Comparison of ENCODE assay signal across 8 cellular contexts in the genomic region with DNA sequence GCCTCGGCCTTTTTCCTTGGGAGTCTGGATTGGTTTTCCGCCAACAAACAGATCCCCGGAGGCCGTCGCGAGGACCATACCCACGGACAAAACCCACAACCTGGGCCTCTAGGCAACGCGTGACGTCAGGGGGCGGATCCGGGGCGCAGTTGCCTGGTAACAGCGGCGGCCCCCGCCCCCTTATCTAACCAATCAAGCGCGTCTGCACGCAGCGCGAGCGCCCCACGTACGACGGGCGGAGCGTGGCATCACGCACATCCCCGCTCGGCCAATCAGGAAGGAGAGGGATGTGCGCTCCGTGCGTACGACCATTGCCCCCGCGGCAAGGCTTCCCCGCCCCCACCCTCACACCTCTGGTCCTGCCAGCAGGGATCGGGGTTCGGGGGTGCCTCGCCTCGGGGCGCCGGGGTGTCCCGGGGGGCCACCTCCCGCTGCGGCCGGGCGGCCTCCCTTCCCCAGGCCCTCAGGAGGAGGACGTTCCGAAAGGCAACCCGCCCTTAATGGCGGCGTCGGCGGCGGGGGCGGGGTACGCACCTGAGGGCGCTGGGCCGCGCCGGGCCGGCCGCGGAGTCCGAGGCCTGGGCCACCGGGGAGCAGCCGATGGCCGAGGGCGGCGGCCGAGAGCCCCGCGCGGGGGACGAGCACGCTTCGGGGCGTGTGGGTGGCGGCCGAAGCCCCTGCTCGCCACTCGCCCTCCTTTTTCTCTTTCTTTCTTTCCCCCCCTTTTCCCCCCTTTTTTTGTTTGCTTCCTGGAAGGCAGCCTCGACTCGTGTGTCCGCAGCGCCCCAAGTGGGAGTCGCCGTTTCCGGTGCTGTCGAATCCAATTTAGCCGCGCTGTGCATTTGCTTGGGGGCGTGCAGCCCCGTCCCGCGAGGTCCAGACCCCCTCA. TPM values are rescaled to one million over a fixed set of nuclear protein-coding genes. Genes with fewer than 3 reads are reported as not detected.
DNase-seq lines count a peak whose midpoint lies in the region; ATAC-seq and TF ChIP-seq lines count a peak whose summit lies in the region.
"Not testable (repeated sequence)": the region's sequence is repeated elsewhere in the genome, so short reads cannot be mapped to it uniquely, and the experiment has no call there.

A gene (minus strand): TSS at position 773 of the 889 bp plus-strand sequence. CDS start 15,227 bp downstream, outside the sequence.

- not testable (repeated sequence) for H2BK12ac ChIP-seq in mesenchymal stem cell (ENCODE audit: low read length in 2 of 2)

- H3K4ac ChIP-seq in IMR-90 (ENCODE audit: low read depth, low read length); mesenchymal stem cell (ENCODE audit: low read depth in 1 of 2, low read length in 2 of 2): not testable (repeated sequence)

- not testable (repeated sequence) for H3K79me1 ChIP-seq in IMR-90 (ENCODE audit: low read depth in 1 of 2, low read length in 2 of 2); mesenchymal stem cell (replicated peaks; ENCODE audit: low read length, poor library complexity, severe bottlenecking)

- H4K91ac ChIP-seq in IMR-90 (ENCODE audit: insufficient read depth, low read depth, low read length); mesenchymal stem cell (ENCODE audit: low read length): not testable (repeated sequence)

- H3K9ac ChIP-seq in BLaER1 (peak within 1 kb of the TSS; percentile 72; the same call in 1 of the 2 replicates), mesenchymal stem cell (ENCODE audit: low read length) (peak within 1 kb of the TSS; percentile 63)
- not testable (repeated sequence) for H3K9ac ChIP-seq in IMR-90 (ENCODE audit: low read depth, low read length)

- not testable (repeated sequence) for H3K9me1 ChIP-seq in IMR-90 (ENCODE audit: insufficient read depth, low read length)

- H3K4me2 ChIP-seq in BLaER1; IMR-90 (ENCODE audit: low read depth, low read length); mesenchymal stem cell (ENCODE audit: low read length, poor library complexity, severe bottlenecking): not testable (repeated sequence)

- not testable (repeated sequence) for H3K4me1 ChIP-seq in BLaER1; IMR-90 (ENCODE audit: control insufficient read depth, insufficient read depth, low read length); ectodermal cell (ENCODE audit: control insufficient read depth, insufficient read depth, low read length); mesenchymal stem cell (ENCODE audit: control insufficient read depth, insufficient read depth, low read depth, low read length)

- H3K14ac ChIP-seq in IMR-90 (replicated peaks; ENCODE audit: low read depth, low read length); mesenchymal stem cell (ENCODE audit: low read length in 2 of 2): not testable (repeated sequence)

- H2BK20ac ChIP-seq in IMR-90 (ENCODE audit: low read depth, low read length) = not testable (repeated sequence)

- H2BK120ac ChIP-seq in IMR-90 (ENCODE audit: low read depth, low read length); mesenchymal stem cell (ENCODE audit: low read depth, low read length): not testable (repeated sequence)

- H3K27ac Mint-ChIP-seq in stimulated activated effector memory CD8-positive, alpha-beta T cell treated with anti-CD3 and anti-CD28 coated beads, Interleukin-12 subunit alpha, Interleukin-12 subunit beta, amount 100 ng/mL, for 72 hours = not testable (repeated sequence)

- H3K36me3 Mint-ChIP-seq in stimulated activated effector memory CD8-positive, alpha-beta T cell treated with anti-CD3 and anti-CD28 coated beads, Interleukin-12 subunit alpha, Interleukin-12 subunit beta, amount 100 ng/mL, for 72 hours = not testable (repeated sequence)

- not testable (repeated sequence) for H3K27me3 ChIP-seq in BLaER1; IMR-90 (ENCODE audit: control insufficient read depth, insufficient read depth, low read length); ectodermal cell (ENCODE audit: control insufficient read depth, insufficient read depth, low read length, poor library complexity, severe bottlenecking); mesenchymal stem cell (ENCODE audit: control insufficient read depth in 1 of 2, insufficient read depth in 1 of 2, low read length in 2 of 2)

- H2AK9ac ChIP-seq in IMR-90 (replicated peaks; ENCODE audit: low read depth, low read length, poor library complexity) = not testable (repeated sequence)

- H2AFZ ChIP-seq in IMR-90 (replicated peaks; ENCODE audit: low read length, poor library complexity); mesenchymal stem cell (ENCODE audit: low read depth, low read length): not testable (repeated sequence)

- H3K9me3 Mint-ChIP-seq in stimulated activated effector memory CD8-positive, alpha-beta T cell treated with anti-CD3 and anti-CD28 coated beads, Interleukin-12 subunit alpha, Interleukin-12 subunit beta, amount 100 ng/mL, for 72 hours = not testable (repeated sequence)

- POLR2A ChIA-PET in IMR-90 (lab: Charles Lee; ENCODE audit: unreplicated experiment) = not testable (repeated sequence)

- CTCF ChIA-PET in IMR-90 (lab: Yijun Ruan, JAX) = not testable (repeated sequence)

- not testable (repeated sequence) for H4K8ac ChIP-seq in IMR-90 (ENCODE audit: low read depth in 2 of 2, low read length in 2 of 2); mesenchymal stem cell (ENCODE audit: low read length)

- not testable (repeated sequence) for H3K23ac ChIP-seq in IMR-90 (ENCODE audit: low read depth, low read length); mesenchymal stem cell (ENCODE audit: low read length in 2 of 2)

- ATAC-seq in GM19328 (IDR thresholded peaks at IDR 0.05; ENCODE audit: unreplicated experiment) (peak; percentile 86), HG02852 (IDR thresholded peaks at IDR 0.05; ENCODE audit: unreplicated experiment) (peak; percentile 65), IMR-90 (ENCODE audit: low read depth) (peak; percentile 88)
- peak; percentile 89 for ATAC-seq in stimulated activated effector memory CD8-positive, alpha-beta T cell treated with anti-CD3 and anti-CD28 coated beads, Interleukin-12 subunit alpha, Interleukin-12 subunit beta, amount 100 ng/mL, for 72 hours

- H2BK5ac ChIP-seq in IMR-90 (ENCODE audit: low read depth, low read length, poor library complexity, severe bottlenecking) = not testable (repeated sequence)
- H2BK5ac ChIP-seq in mesenchymal stem cell (ENCODE audit: low read depth, low read length, poor library complexity, severe bottlenecking) = peak within 1 kb of the TSS; percentile 57

- H3K56ac ChIP-seq in IMR-90 (ENCODE audit: extremely low read depth, insufficient read depth, low read length) = not testable (repeated sequence)

- not testable (repeated sequence) for H3K4me1 Mint-ChIP-seq in stimulated activated effector memory CD8-positive, alpha-beta T cell treated with anti-CD3 and anti-CD28 coated beads, Interleukin-12 subunit alpha, Interleukin-12 subunit beta, amount 100 ng/mL, for 72 hours

- not testable (repeated sequence) for H4K20me1 ChIP-seq in BLaER1; IMR-90 (ENCODE audit: insufficient read depth, low read length)

- not testable (repeated sequence) for H2AK5ac ChIP-seq in IMR-90 (ENCODE audit: low read depth, low read length); mesenchymal stem cell (ENCODE audit: low read length, severe bottlenecking)

- no CpG with 5 or more reads among the region's 97 CpGs for WGBS in IMR-90 (ENCODE audit: extremely low coverage in 2 of 2, insufficient read length in 1 of 2), 2 experiments
- WGBS in ectodermal cell, 2 experiments = 0 to 2% methylated on average over 18 to 26 of the region's 97 CpGs
- WGBS in mesenchymal stem cell = no CpG with 5 or more reads among the region's 97 CpGs

- peak within 1 kb of the TSS; percentile 62 for H3K4me3 ChIP-seq in BLaER1
- H3K4me3 ChIP-seq in IMR-90 (ENCODE audit: insufficient read depth, low read depth, low read length) = not testable (repeated sequence)
- peak within 1 kb of the TSS; percentile 31 for H3K4me3 ChIP-seq in ectodermal cell (ENCODE audit: insufficient read depth, low read depth, low read length)
- H3K4me3 ChIP-seq in mesenchymal stem cell (ENCODE audit: insufficient read depth in 1 of 2, low read depth in 1 of 2, low read length in 2 of 2) = peak within 1 kb of the TSS in 1 of 2 experiments; percentile 42

- TF ChIP-seq RAD21 in IMR-90 (IDR thresholded peaks at IDR 0.05; ENCODE audit: low read length) = not testable (repeated sequence)

- in situ Hi-C loops in IMR-90 (cut with MboI; ENCODE audit: low sequenced_read_pairs) = not testable (repeated sequence)

- peak within 1 kb of the TSS; percentile 31 for H3K4me3 Mint-ChIP-seq in stimulated activated effector memory CD8-positive, alpha-beta T cell treated with anti-CD3 and anti-CD28 coated beads, Interleukin-12 subunit alpha, Interleukin-12 subunit beta, amount 100 ng/mL, for 72 hours

- not testable (repeated sequence) for DNase-seq in IMR-90; stimulated activated effector memory CD8-positive, alpha-beta T cell treated with anti-CD3 and anti-CD28 coated beads, Interleukin-12 subunit alpha, Interleukin-12 subunit beta, amount 100 ng/mL, for 72 hours (ENCODE audit: low spot score in 2 of 2)
- peak; percentile 60 to 66 for DNase-seq in activated CD4-positive, alpha-beta T cell treated with anti-CD3 and anti-CD28 coated beads, Interleukin-2, amount 50 U/mL, for 48 hours
- DNase-seq in mesenchymal stem cell = peak; percentile 7

- dilution Hi-C loops in IMR-90 (cut with HindIII; ENCODE audit: low sequenced_read_pairs, unreplicated experiment) = not testable (repeated sequence)

- not testable (repeated sequence) for BruUV-seq in IMR-90 (replicated peaks; lab: Mats Ljungman, UMichigan)

- H3K9me3 ChIP-seq in BLaER1; IMR-90 (ENCODE audit: control insufficient read depth, insufficient read depth, low read length); ectodermal cell (ENCODE audit: control insufficient read depth, low read length); mesenchymal stem cell (ENCODE audit: control insufficient read depth, low read length): not testable (repeated sequence)

- peak within 1 kb of the TSS; percentile 81 for H3K27ac ChIP-seq in BLaER1
- not testable (repeated sequence) for H3K27ac ChIP-seq in IMR-90 (ENCODE audit: insufficient read depth, low read length); mesenchymal stem cell (ENCODE audit: low read length, poor library complexity, severe bottlenecking)
- H3K27ac ChIP-seq in ectodermal cell (ENCODE audit: insufficient read depth, low read depth, low read length, poor library complexity, severe bottlenecking) = peak within 1 kb of the TSS; percentile 69

- not testable (repeated sequence) for H2BK15ac ChIP-seq in IMR-90 (ENCODE audit: low read depth, low read length); mesenchymal stem cell (ENCODE audit: low read depth, poor library complexity, severe bottlenecking)

- TF ChIP-seq POLR2A in IMR-90 (IDR thresholded peaks at IDR 0.05; ENCODE audit: low read depth, low read length) = not testable (repeated sequence)

- H3K18ac ChIP-seq in IMR-90 (ENCODE audit: low read depth, low read length); mesenchymal stem cell (ENCODE audit: low read depth in 1 of 2, low read length in 2 of 2): not testable (repeated sequence)

- intact Hi-C loops in IMR-90 (cut with micrococcal nuclease) = not testable (repeated sequence)

- not testable (repeated sequence) for H4K5ac ChIP-seq in IMR-90 (ENCODE audit: low read depth, low read length)

- not testable (repeated sequence) for TF ChIP-seq CTCF in IMR-90 (conservative IDR thresholded peaks at IDR 0.05; ENCODE audit: low read depth, low read length)

- H3K36me3 ChIP-seq in BLaER1; IMR-90 (ENCODE audit: control insufficient read depth, insufficient read depth, low read length); ectodermal cell (ENCODE audit: control insufficient read depth, insufficient read depth, low read length); mesenchymal stem cell (ENCODE audit: control insufficient read depth in 1 of 2, insufficient read depth in 2 of 2, low read depth in 1 of 2, low read length in 2 of 2): not testable (repeated sequence)

RNA-seq across cellular contexts. Expression of the gene that starts here (rescaled TPM):
- 2.9 and 3.1 TPM in 2 replicates for total RNA-seq in IMR-90 (2012; rRNA removed)
- polyA plus RNA-seq in IMR-90 (2012; rRNA removed) = 2.9 and 5.2 TPM in 2 replicates
- 1.5 and 3.8 TPM in 2 replicates for polyA plus RNA-seq in IMR-90 (2012; cell fraction: cytosol; rRNA removed)
- 9.2 and 27.4 TPM in 2 replicates for polyA plus RNA-seq in IMR-90 (2012; cell fraction: nucleus; rRNA removed; ENCODE audit: low replicate concordance)
- polyA plus RNA-seq in ectodermal cell (2013, experiment 1 of 4) = 13.4 TPM
- 18.6 TPM for polyA plus RNA-seq in ectodermal cell (2013, experiment 2 of 4)
- polyA plus RNA-seq in ectodermal cell (2013, experiment 3 of 4) = 17.5 TPM
- polyA plus RNA-seq in ectodermal cell (2013, experiment 4 of 4) = 20.4 TPM
- 13.4 TPM for polyA plus RNA-seq in mesenchymal stem cell (2013, experiment 1 of 2)
- 15.3 TPM for polyA plus RNA-seq in mesenchymal stem cell (2013, experiment 2 of 2)
